13 cellular contexts compared by ENCODE assay signal in the genomic region with DNA sequence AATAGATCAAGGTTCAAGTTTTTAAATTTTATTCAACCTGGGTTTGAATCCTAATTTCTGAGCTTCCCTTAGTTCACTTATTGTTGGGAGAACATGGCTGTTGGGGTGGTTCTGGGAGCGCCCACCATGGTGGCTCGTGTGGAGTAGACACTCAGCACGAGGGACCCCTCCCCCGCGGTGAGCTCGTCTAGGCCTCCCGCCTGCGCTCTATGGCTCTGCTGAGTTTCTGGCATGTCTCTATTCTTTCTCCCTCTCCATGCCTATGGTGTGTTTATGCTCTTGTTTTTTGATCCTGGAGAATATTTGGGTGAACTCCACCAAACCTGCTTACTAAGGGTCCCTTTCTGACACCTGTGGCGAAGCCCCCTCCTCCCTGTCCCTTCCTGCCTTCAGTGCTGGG. TPM values are rescaled to one million over a fixed set of nuclear protein-coding genes. Genes with fewer than 3 reads are reported as not detected.
A peak's percentile ranks its signal among the peaks of the same experiment; 100 is the strongest.
DNase-seq lines count a peak whose midpoint lies in the region; ATAC-seq and TF ChIP-seq lines count a peak whose summit lies in the region.
"Had no signal": no experiment of that assay in that cellular context is flagged by ENCODE, and none has a peak within 500 bp of the region (broad histone marks: within the 10 kb centered on the region; RNA-seq: fewer than 3 reads in every experiment).

No MANE protein-coding gene starts in this region.

- H3K9me3 Mint-ChIP-seq in activated T-cell treated with anti-CD3 and anti-CD28 coated beads, Interleukin-2, amount 50 U/mL, for 72 hours: no peaks in the 10 kb centered on the region
- H3K9me3 Mint-ChIP-seq in activated naive CD8-positive, alpha-beta T cell treated with anti-CD3 and anti-CD28 coated beads, Interleukin-2, amount 50 U/mL, for 24 hours: no peaks in the 10 kb centered on the region
- no peaks in the 10 kb centered on the region for H3K9me3 Mint-ChIP-seq in osteocyte (ENCODE audit: unreplicated experiment)
- H3K9me3 Mint-ChIP-seq in activated CD4-positive, alpha-beta T cell treated with anti-CD3 and anti-CD28 coated beads, Interleukin-2, amount 10 ng/mL, durations not matched to agents 24 days and 14 days: no peaks in the 10 kb centered on the region

- intact Hi-C loops in activated CD4-positive, alpha-beta T cell treated with anti-CD3 and anti-CD28 coated beads, Interleukin-2, amount 10 ng/mL, durations not matched to agents 24 days and 14 days (cut with micrococcal nuclease): no loop called here

- H3K27ac Mint-ChIP-seq in activated T-cell treated with anti-CD3 and anti-CD28 coated beads, Interleukin-2, amount 50 U/mL, for 72 hours: peak overlapping the region; percentile 82
- peak overlapping the region; percentile 75 for H3K27ac Mint-ChIP-seq in activated naive CD8-positive, alpha-beta T cell treated with anti-CD3 and anti-CD28 coated beads, Interleukin-2, amount 50 U/mL, for 24 hours
- H3K27ac Mint-ChIP-seq in osteocyte (ENCODE audit: unreplicated experiment): peak overlapping the region; percentile 27
- no peak overlapping the region for H3K27ac Mint-ChIP-seq in activated CD4-positive, alpha-beta T cell treated with anti-CD3 and anti-CD28 coated beads, Interleukin-2, amount 10 ng/mL, durations not matched to agents 24 days and 14 days

- TF ChIP-seq CTCF in osteocyte (IDR thresholded peaks at IDR 0.05): no peak

- peak overlapping the region in 1 of 2 donors; percentile 14 for H3K4me3 Mint-ChIP-seq in activated T-cell treated with anti-CD3 and anti-CD28 coated beads, Interleukin-2, amount 50 U/mL, for 72 hours
- H3K4me3 Mint-ChIP-seq in activated naive CD8-positive, alpha-beta T cell treated with anti-CD3 and anti-CD28 coated beads, Interleukin-2, amount 50 U/mL, for 24 hours: no peak overlapping the region
- no peak overlapping the region for H3K4me3 Mint-ChIP-seq in osteocyte (ENCODE audit: unreplicated experiment)
- no peak overlapping the region for H3K4me3 Mint-ChIP-seq in activated CD4-positive, alpha-beta T cell treated with anti-CD3 and anti-CD28 coated beads, Interleukin-2, amount 10 ng/mL, durations not matched to agents 24 days and 14 days

- no peak for ATAC-seq in activated T-cell treated with anti-CD3 and anti-CD28 coated beads, Interleukin-2, amount 50 U/mL, for 72 hours (replicated peaks in 1 of 2)
- no peak for ATAC-seq in activated naive CD8-positive, alpha-beta T cell treated with anti-CD3 and anti-CD28 coated beads, Interleukin-2, amount 50 U/mL, for 24 hours
- ATAC-seq in GM18907 (IDR thresholded peaks at IDR 0.05; ENCODE audit: unreplicated experiment): no peak
- ATAC-seq: mucosa of descending colon, sciatic nerve, upper lobe of right lung had no signal

- no peaks in the 10 kb centered on the region for H3K27me3 Mint-ChIP-seq in activated T-cell treated with anti-CD3 and anti-CD28 coated beads, Interleukin-2, amount 50 U/mL, for 72 hours (ENCODE audit: low read depth)
- H3K27me3 Mint-ChIP-seq in activated naive CD8-positive, alpha-beta T cell treated with anti-CD3 and anti-CD28 coated beads, Interleukin-2, amount 50 U/mL, for 24 hours: no peaks in the 10 kb centered on the region
- H3K27me3 Mint-ChIP-seq in osteocyte (ENCODE audit: unreplicated experiment): no peaks in the 10 kb centered on the region
- no peaks in the 10 kb centered on the region for H3K27me3 Mint-ChIP-seq in activated CD4-positive, alpha-beta T cell treated with anti-CD3 and anti-CD28 coated beads, Interleukin-2, amount 10 ng/mL, durations not matched to agents 24 days and 14 days

- peaks cover 40% of the 10 kb centered on the region for H3K4me1 Mint-ChIP-seq in activated T-cell treated with anti-CD3 and anti-CD28 coated beads, Interleukin-2, amount 50 U/mL, for 72 hours (ENCODE audit: low read depth)
- peaks cover 59% of the 10 kb centered on the region for H3K4me1 Mint-ChIP-seq in activated naive CD8-positive, alpha-beta T cell treated with anti-CD3 and anti-CD28 coated beads, Interleukin-2, amount 50 U/mL, for 24 hours
- peaks cover 42% of the 10 kb centered on the region for H3K4me1 Mint-ChIP-seq in osteocyte (ENCODE audit: unreplicated experiment)
- H3K4me1 Mint-ChIP-seq in activated CD4-positive, alpha-beta T cell treated with anti-CD3 and anti-CD28 coated beads, Interleukin-2, amount 10 ng/mL, durations not matched to agents 24 days and 14 days: peaks cover 44% of the 10 kb centered on the region

- H3K36me3 Mint-ChIP-seq in activated T-cell treated with anti-CD3 and anti-CD28 coated beads, Interleukin-2, amount 50 U/mL, for 72 hours (ENCODE audit: insufficient read depth in 2 of 2): peaks cover 8 to 17% of the 10 kb centered on the region in 2 donors
- H3K36me3 Mint-ChIP-seq in activated naive CD8-positive, alpha-beta T cell treated with anti-CD3 and anti-CD28 coated beads, Interleukin-2, amount 50 U/mL, for 24 hours (ENCODE audit: low read depth): peaks cover 41% of the 10 kb centered on the region
- peaks cover 16% of the 10 kb centered on the region for H3K36me3 Mint-ChIP-seq in osteocyte (ENCODE audit: unreplicated experiment)
- H3K36me3 Mint-ChIP-seq in activated CD4-positive, alpha-beta T cell treated with anti-CD3 and anti-CD28 coated beads, Interleukin-2, amount 10 ng/mL, durations not matched to agents 24 days and 14 days (ENCODE audit: low read depth): peaks cover 49% of the 10 kb centered on the region

- DNase-seq in activated T-cell treated with anti-CD3 and anti-CD28 coated beads, Interleukin-2, amount 50 U/mL, for 72 hours: no peak
- DNase-seq in activated T-cell treated with anti-CD3 and anti-CD28 coated beads for 4 hours: no peak
- peak; percentile 79 for DNase-seq in NCI-H2227 (lab: John Stamatoyannopoulos, UW; ENCODE audit: unreplicated experiment)
- DNase-seq in activated naive CD8-positive, alpha-beta T cell treated with anti-CD3 and anti-CD28 coated beads, Interleukin-2, amount 50 U/mL, for 24 hours: no peak
- DNase-seq in osteocyte (ENCODE audit: extremely low spot score, unreplicated experiment): no peak
- no peak for DNase-seq in SKM-1 treated with dmso at 0.1 percent for 144 hours (lab: John Stamatoyannopoulos, UW; ENCODE audit: unreplicated experiment)
- no peak for DNase-seq in activated CD4-positive, alpha-beta T cell treated with anti-CD3 and anti-CD28 coated beads, Interleukin-2, amount 10 ng/mL, durations not matched to agents 24 days and 14 days
- DNase-seq: mucosa of descending colon, NCI-H2081 treated with DMSO at 0.1 percent for 48 hours, Right ventricle myocardium superior, upper lobe of right lung had no signal

RNA-seq across cellular contexts. Expression of gene EPN1, which starts 1.6 kb away (rescaled TPM):
- 10 to 100 TPM; 33.8 to 40.5 TPM for total RNA-seq in activated T-cell treated with anti-CD3 and anti-CD28 coated beads, Interleukin-2, amount 50 U/mL, for 72 hours
- 142 and 148 TPM in 2 replicates for total RNA-seq in osteocyte
- total RNA-seq in activated CD4-positive, alpha-beta T cell treated with anti-CD3 and anti-CD28 coated beads, Interleukin-2, amount 10 ng/mL, durations not matched to agents 24 days and 14 days: 44.7 and 45.4 TPM in 2 replicates

RNA-seq across cellular contexts. Expression of gene U2AF2, which starts 18.6 kb away (rescaled TPM):
- total RNA-seq in activated T-cell treated with anti-CD3 and anti-CD28 coated beads, Interleukin-2, amount 50 U/mL, for 72 hours: 100 to 1,000 TPM; 128 to 137 TPM
- 174 and 189 TPM in 2 replicates for total RNA-seq in osteocyte
- 390 and 394 TPM in 2 replicates for total RNA-seq in activated CD4-positive, alpha-beta T cell treated with anti-CD3 and anti-CD28 coated beads, Interleukin-2, amount 10 ng/mL, durations not matched to agents 24 days and 14 days

RNA-seq across cellular contexts. Expression of gene CCDC106, which starts 25.5 kb away (rescaled TPM):
- 10 to 100 TPM; 13.8 to 21.7 TPM for total RNA-seq in activated T-cell treated with anti-CD3 and anti-CD28 coated beads, Interleukin-2, amount 50 U/mL, for 72 hours
- 25.9 and 28.1 TPM in 2 replicates for total RNA-seq in osteocyte
- 8.0 and 9.0 TPM in 2 replicates for total RNA-seq in activated CD4-positive, alpha-beta T cell treated with anti-CD3 and anti-CD28 coated beads, Interleukin-2, amount 10 ng/mL, durations not matched to agents 24 days and 14 days

RNA-seq across cellular contexts. Expression of gene ZNF581, which starts 30.0 kb away (rescaled TPM):
- total RNA-seq in activated T-cell treated with anti-CD3 and anti-CD28 coated beads, Interleukin-2, amount 50 U/mL, for 72 hours: 10 to 100 TPM; 43.1 to 50.7 TPM
- total RNA-seq in osteocyte: 29.6 and 33.8 TPM in 2 replicates
- total RNA-seq in activated CD4-positive, alpha-beta T cell treated with anti-CD3 and anti-CD28 coated beads, Interleukin-2, amount 10 ng/mL, durations not matched to agents 24 days and 14 days: 32.7 and 33.0 TPM in 2 replicates

RNA-seq across cellular contexts. Expression of gene ZNF580, which starts 32.7 kb away (rescaled TPM):
- total RNA-seq in activated T-cell treated with anti-CD3 and anti-CD28 coated beads, Interleukin-2, amount 50 U/mL, for 72 hours: 10 to 100 TPM; 46.1 to 47.8 TPM
- 62.3 and 79.8 TPM in 2 replicates for total RNA-seq in osteocyte
- total RNA-seq in activated CD4-positive, alpha-beta T cell treated with anti-CD3 and anti-CD28 coated beads, Interleukin-2, amount 10 ng/mL, durations not matched to agents 24 days and 14 days: 38.3 and 39.1 TPM in 2 replicates
